In genomic region chr18:51236225-51236624, GRCh38 we compare ENCODE assay signal across 12 cellular contexts. TPM values are rescaled to one million over a fixed set of nuclear protein-coding genes. Genes with fewer than 3 reads are reported as not detected.
DNase-seq lines count a peak whose midpoint lies in the region; ATAC-seq and TF ChIP-seq lines count a peak whose summit lies in the region.
"Had no signal": no experiment of that assay in that cellular context is flagged by ENCODE, and none has a peak within 500 bp of the region (broad histone marks: within the 10 kb centered on the region; RNA-seq: fewer than 3 reads in every experiment).

No MANE protein-coding gene starts in this region.

- peak; percentile 58 for ATAC-seq in stimulated activated naive CD8-positive, alpha-beta T cell treated with anti-CD3 and anti-CD28 coated beads, Interleukin-15, Interleukin-2, amounts not matched to agents 100 U/mL and 50 U/mL, for 24 hours
- ATAC-seq in HG03135 (IDR thresholded peaks at IDR 0.05; ENCODE audit: unreplicated experiment) (no peak), GM18870 (IDR thresholded peaks at IDR 0.05; ENCODE audit: unreplicated experiment) (no peak)
- ATAC-seq: T-cell had no signal

- DNase-seq in activated CD4-positive, alpha-beta T cell treated with anti-CD3 and anti-CD28 coated beads, Interleukin-2, amount 10 ng/mL, durations not matched to agents 24 days and 14 days, result no peak
- DNase-seq in activated CD4-positive, alpha-beta T cell treated with anti-CD3 and anti-CD28 coated beads, Interleukin-2, amount 50 U/mL, for 4 hours, result no peak
- peak; percentile 90 for DNase-seq in RPMI7951 (ENCODE audit: low read depth)
- peak; percentile 87 for DNase-seq in epithelial cell of esophagus (ENCODE audit: low read depth)
- DNase-seq in stimulated activated naive CD8-positive, alpha-beta T cell treated with anti-CD3 and anti-CD28 coated beads, Interleukin-15, Interleukin-2, amounts not matched to agents 100 U/mL and 50 U/mL, for 24 hours, result no peak
- no peak for DNase-seq in coronary artery (ENCODE audit: low spot score)
- DNase-seq: NCI-H1417, T-cell had no signal

- H3K9me3 Mint-ChIP-seq in activated CD4-positive, alpha-beta T cell treated with anti-CD3 and anti-CD28 coated beads, Interleukin-2, amount 10 ng/mL, durations not matched to agents 24 days and 14 days, result no peaks in the 10 kb centered on the region
- H3K9me3 Mint-ChIP-seq: T-cell had no signal

- H3K27ac ChIP-seq in coronary artery, result no peak overlapping the region
- H3K27ac ChIP-seq: parathyroid adenoma had no signal

- peak overlapping the region; percentile 75 for H3K27ac Mint-ChIP-seq in activated CD4-positive, alpha-beta T cell treated with anti-CD3 and anti-CD28 coated beads, Interleukin-2, amount 10 ng/mL, durations not matched to agents 24 days and 14 days
- H3K27ac Mint-ChIP-seq: T-cell had no signal

- no peaks in the 10 kb centered on the region for H3K27me3 Mint-ChIP-seq in activated CD4-positive, alpha-beta T cell treated with anti-CD3 and anti-CD28 coated beads, Interleukin-2, amount 10 ng/mL, durations not matched to agents 24 days and 14 days
- H3K27me3 Mint-ChIP-seq: activated naive CD8-positive, alpha-beta T cell had no signal

- H3K4me1 Mint-ChIP-seq in activated CD4-positive, alpha-beta T cell treated with anti-CD3 and anti-CD28 coated beads, Interleukin-2, amount 10 ng/mL, durations not matched to agents 24 days and 14 days, result peaks cover 19% of the 10 kb centered on the region

- no peaks in the 10 kb centered on the region for H3K36me3 Mint-ChIP-seq in activated CD4-positive, alpha-beta T cell treated with anti-CD3 and anti-CD28 coated beads, Interleukin-2, amount 10 ng/mL, durations not matched to agents 24 days and 14 days (ENCODE audit: low read depth)
- H3K36me3 Mint-ChIP-seq: T-cell had no signal

- no peak for TF ChIP-seq CTCF in epithelial cell of esophagus (IDR thresholded peaks at IDR 0.05; ENCODE audit: insufficient read depth, low read depth, low read length, missing control alignments)
- TF ChIP-seq CTCF in coronary artery (IDR thresholded peaks at IDR 0.05), result no peak

- H3K4me3 ChIP-seq in epithelial cell of esophagus (ENCODE audit: low read length) (no peak overlapping the region), coronary artery (no peak overlapping the region)

- intact Hi-C loops in activated CD4-positive, alpha-beta T cell treated with anti-CD3 and anti-CD28 coated beads, Interleukin-2, amount 10 ng/mL, durations not matched to agents 24 days and 14 days (cut with micrococcal nuclease), result loop anchor here (5.0 kb wide), 1 partner anchor 39 kb away; the partner anchor contains the start of gene MEX3C

- H3K4me3 Mint-ChIP-seq in activated CD4-positive, alpha-beta T cell treated with anti-CD3 and anti-CD28 coated beads, Interleukin-2, amount 10 ng/mL, durations not matched to agents 24 days and 14 days, result no peak overlapping the region
- H3K4me3 Mint-ChIP-seq: activated naive CD8-positive, alpha-beta T cell; T-cell had no signal

RNA-seq across cellular contexts. Expression of gene MEX3C, which starts 38.7 kb away (rescaled TPM):
- total RNA-seq in activated CD4-positive, alpha-beta T cell treated with anti-CD3 and anti-CD28 coated beads, Interleukin-2, amount 10 ng/mL, durations not matched to agents 24 days and 14 days, result 57.4 and 62.6 TPM in 2 replicates
- total RNA-seq in RPMI7951 (2014; rRNA removed; shearing (Covaris generic)), result 36.5 and 38.1 TPM in 2 replicates

Comparison
In these comparisons a context has a peak if more than half of its experiments do, and no peak if none do; other contexts are left out.
1. DNase-seq: peak in RPMI7951 (single experiment) and epithelial cell of esophagus (single experiment); none in activated CD4-positive, alpha-beta T cell treated with anti-CD3 and anti-CD28 coated beads, Interleukin-2, amount 10 ng/mL, durations not matched to agents 24 days and 14 days (single experiment), activated CD4-positive, alpha-beta T cell treated with anti-CD3 and anti-CD28 coated beads, Interleukin-2, amount 50 U/mL, for 4 hours (0 of 2), stimulated activated naive CD8-positive, alpha-beta T cell treated with anti-CD3 and anti-CD28 coated beads, Interleukin-15, Interleukin-2, amounts not matched to agents 100 U/mL and 50 U/mL, for 24 hours (single experiment) and coronary artery (single experiment).